In the genomic region with DNA sequence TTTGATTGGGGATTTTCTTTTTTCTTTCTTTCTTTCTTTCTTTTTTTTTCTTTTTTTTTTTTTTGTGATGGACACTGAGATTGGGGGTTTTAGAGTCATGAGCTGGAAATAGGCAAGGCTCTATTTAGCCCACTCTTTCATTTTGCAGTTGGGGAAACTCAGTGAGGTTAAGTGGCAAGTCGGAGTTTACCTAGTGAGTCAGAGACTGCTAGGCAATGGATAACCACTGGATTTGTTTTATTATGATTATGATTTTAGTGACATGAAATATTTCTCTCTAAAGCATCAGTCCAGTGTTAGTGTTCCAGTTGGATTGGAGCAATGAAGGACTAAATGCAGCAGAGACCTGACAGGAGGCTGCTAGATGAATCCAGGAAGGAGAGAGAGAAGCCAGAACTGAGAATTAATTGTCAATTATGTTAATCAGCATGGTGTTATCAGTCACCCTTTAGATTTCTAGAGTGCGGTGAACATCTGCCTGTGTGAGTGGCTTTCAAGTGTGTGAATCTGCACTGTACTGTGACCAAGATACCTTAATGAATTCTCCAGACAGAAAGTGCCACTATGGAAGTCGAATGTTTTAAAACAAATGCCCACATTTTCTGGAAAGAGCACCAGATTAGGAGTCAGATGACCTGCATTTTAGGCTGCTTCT, we compare ENCODE assay signal across 12 cellular contexts. TPM values are rescaled to one million over a fixed set of nuclear protein-coding genes. Genes with fewer than 3 reads are reported as not detected.
DNase-seq lines count a peak whose midpoint lies in the region; ATAC-seq, FAIRE-seq and TF ChIP-seq lines count a peak whose summit lies in the region.
"Had no signal": no experiment of that assay in that cellular context is flagged by ENCODE, and none has a peak within 500 bp of the region (broad histone marks: within the 10 kb centered on the region; RNA-seq: fewer than 3 reads in every experiment).

No MANE protein-coding gene starts in this region.

- in situ Hi-C loops in HAP-1 (cut with MboI; ENCODE audit: low sequenced_read_pairs) = no loop called here

- ATAC-seq in HG03432 (IDR thresholded peaks at IDR 0.05; ENCODE audit: unreplicated experiment) = peak; percentile 61
- peak; percentile 53 for ATAC-seq in stimulated activated naive CD8-positive, alpha-beta T cell treated with anti-CD3 and anti-CD28 coated beads, Interleukin-15, Interleukin-2, amounts not matched to agents 100 U/mL and 50 U/mL, for 24 hours
- no peak for ATAC-seq in HG03095 (IDR thresholded peaks at IDR 0.05; ENCODE audit: unreplicated experiment)
- ATAC-seq: K562 had no signal

- H3K27ac Mint-ChIP-seq in activated T-cell treated with anti-CD3 and anti-CD28 coated beads, Interleukin-2, amount 50 U/mL, for 24 hours = peak overlapping the region; percentile 88

- peaks cover 3% of the 10 kb centered on the region for H3K36me3 Mint-ChIP-seq in activated T-cell treated with anti-CD3 and anti-CD28 coated beads, Interleukin-2, amount 50 U/mL, for 24 hours (ENCODE audit: low read depth)

- H3K4me3 Mint-ChIP-seq in activated T-cell treated with anti-CD3 and anti-CD28 coated beads, Interleukin-2, amount 50 U/mL, for 24 hours = peak overlapping the region; percentile 28

- no peaks in the 10 kb centered on the region for H3K4me1 ChIP-seq in HAP-1
- H3K4me1 ChIP-seq: colonic mucosa had no signal

- no peaks in the 10 kb centered on the region for H3K9me3 ChIP-seq in HAP-1
- H3K9me3 ChIP-seq: colonic mucosa had no signal

- no peak for FAIRE-seq in bronchial epithelial cell (lab: Jason Lieb, UNC)
- FAIRE-seq: K562 had no signal

- DNase-seq in activated T-cell treated with anti-CD3 and anti-CD28 coated beads, Interleukin-2, amount 50 U/mL, for 24 hours = no peak
- DNase-seq in activated T-cell treated with anti-CD3 and anti-CD28 coated beads for 4 hours = no peak
- DNase-seq in bronchial epithelial cell (ENCODE audit: low read depth) = peak; percentile 47
- DNase-seq in stimulated activated naive CD8-positive, alpha-beta T cell treated with anti-CD3 and anti-CD28 coated beads, Interleukin-15, Interleukin-2, amounts not matched to agents 100 U/mL and 50 U/mL, for 24 hours = no peak
- no peak for DNase-seq in HAP-1 (ENCODE audit: low spot score in 2 of 2)
- no peak for DNase-seq in occipital lobe (lab: John Stamatoyannopoulos, UW)
- DNase-seq: colonic mucosa had no signal

- no peaks in the 10 kb centered on the region for H3K27me3 Mint-ChIP-seq in activated T-cell treated with anti-CD3 and anti-CD28 coated beads, Interleukin-2, amount 50 U/mL, for 24 hours

- TF ChIP-seq CTCF in bronchial epithelial cell (IDR thresholded peaks at IDR 0.05; ENCODE audit: insufficient read depth, low read length, severe bottlenecking) = no peak

- H3K36me3 ChIP-seq in bronchial epithelial cell (ENCODE audit: control insufficient read depth, insufficient read depth, low read length) (no peaks in the 10 kb centered on the region), HAP-1 (replicated peaks) (no peaks in the 10 kb centered on the region)
- H3K36me3 ChIP-seq: colonic mucosa had no signal

- no peaks in the 10 kb centered on the region for H3K9me3 Mint-ChIP-seq in activated T-cell treated with anti-CD3 and anti-CD28 coated beads, Interleukin-2, amount 50 U/mL, for 24 hours

- H3K27me3 ChIP-seq in bronchial epithelial cell (ENCODE audit: control insufficient read depth, insufficient read depth, low read length) (no peaks in the 10 kb centered on the region), HAP-1 (ENCODE audit: low read depth) (no peaks in the 10 kb centered on the region)
- H3K27me3 ChIP-seq: colonic mucosa, hepatocyte had no signal

- H3K4me3 ChIP-seq in bronchial epithelial cell (ENCODE audit: low read depth, low read length) (no peak overlapping the region), HAP-1 (no peak overlapping the region)
- H3K4me3 ChIP-seq: colonic mucosa, hepatocyte, K562, SK-N-MC had no signal

- H3K4me1 Mint-ChIP-seq in activated T-cell treated with anti-CD3 and anti-CD28 coated beads, Interleukin-2, amount 50 U/mL, for 24 hours (ENCODE audit: low read depth) = peaks cover 90% of the 10 kb centered on the region

RNA-seq across cellular contexts. Expression of gene BMAL1, which starts 10.9 kb away (rescaled TPM):
- total RNA-seq in bronchial epithelial cell (36.6 and 39.9 TPM in 2 replicates), occipital lobe (35.9 TPM)
